ENCODE assay signal across 16 cellular contexts in the genomic region with DNA sequence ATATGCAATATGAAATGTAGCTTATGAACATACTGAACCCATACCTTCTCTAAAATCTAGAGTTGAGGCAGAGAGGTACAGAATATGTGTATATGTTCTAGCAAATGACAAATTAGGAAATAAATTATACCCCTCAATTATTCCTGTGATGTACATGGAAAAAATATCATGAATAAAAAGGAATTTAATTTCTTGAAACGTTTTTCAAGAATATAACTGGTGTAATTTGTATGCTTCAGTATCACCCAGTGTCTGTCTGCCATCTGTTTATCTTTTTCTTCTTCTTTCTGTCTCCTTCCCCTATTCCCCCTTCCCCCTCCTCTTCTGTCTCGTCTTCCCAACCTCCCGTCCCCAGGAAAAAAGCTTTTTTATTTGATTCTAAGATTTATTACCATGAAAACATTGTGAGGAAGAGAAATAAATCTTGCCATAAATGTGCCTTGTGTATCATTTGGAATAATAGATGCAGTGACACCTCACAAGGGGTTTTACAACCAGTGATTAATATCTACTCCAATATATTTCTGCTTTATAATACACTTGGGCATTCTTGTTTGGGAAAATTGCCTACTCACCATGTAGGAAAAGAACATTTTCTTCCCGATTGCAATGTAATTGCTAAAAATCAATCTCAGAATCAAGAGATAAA. TPM values are rescaled to one million over a fixed set of nuclear protein-coding genes. Genes with fewer than 3 reads are reported as not detected.
DNase-seq lines count a peak whose midpoint lies in the region; ATAC-seq, FAIRE-seq and TF ChIP-seq lines count a peak whose summit lies in the region.
"Had no signal": no experiment of that assay in that cellular context is flagged by ENCODE, and none has a peak within 500 bp of the region (broad histone marks: within the 10 kb centered on the region; RNA-seq: fewer than 3 reads in every experiment).

No MANE protein-coding gene starts in this region.

- H3K4me3 ChIP-seq in uterus = no peak overlapping the region
- H3K4me3 ChIP-seq: BLaER1, GM23248, HAP-1 had no signal

- no peak for TF ChIP-seq CTCF in uterus (IDR thresholded peaks at IDR 0.05)

- H3K27me3 ChIP-seq in uterus = no peaks in the 10 kb centered on the region
- H3K27me3 ChIP-seq: BLaER1 had no signal

- no peaks in the 10 kb centered on the region for H3K36me3 ChIP-seq in uterus
- H3K36me3 ChIP-seq: BLaER1, HAP-1 had no signal

- no peak for ATAC-seq in HG03439 (IDR thresholded peaks at IDR 0.05; ENCODE audit: unreplicated experiment)

- intact Hi-C loops in uterus (cut with DNase I; ENCODE audit: low total_unique reads) = no loop called here

- no peaks in the 10 kb centered on the region for H3K9me3 ChIP-seq in uterus
- H3K9me3 ChIP-seq: BLaER1, HAP-1 had no signal

- DNase-seq in GM12892 (ENCODE audit: insufficient read length) (no peak), NCI-H2227 (lab: John Stamatoyannopoulos, UW; ENCODE audit: unreplicated experiment) (peak; percentile 56), uterus (no peak), NCI-H2171 treated with DMSO at 0.1 percent for 48 hours (lab: John Stamatoyannopoulos, UW) (no peak), NCI-H524 treated with DMSO at 0.1 percent for 48 hours (lab: John Stamatoyannopoulos, UW) (no peak)
- DNase-seq: 8988T; CD4-positive, alpha-beta memory T cell; DMS79 treated with DMSO at 0.1 percent for 48 hours; GF-D8; GM23248; HFFc6 had no signal

- H3K4me1 ChIP-seq in uterus = no peaks in the 10 kb centered on the region
- H3K4me1 ChIP-seq: BLaER1, HAP-1 had no signal

- TF ChIP-seq POLR2A in GM12892 (IDR thresholded peaks at IDR 0.05; ENCODE audit: low read depth, low read length) (no peak), uterus (IDR thresholded peaks at IDR 0.05) (no peak)

- H3K27ac ChIP-seq in uterus = peak overlapping the region; percentile 35 to 59
- H3K27ac ChIP-seq: BLaER1, GM23248 had no signal

- FAIRE-seq in GM12892 (lab: Jason Lieb, UNC) (peak; percentile 40), endometrium (lab: Jason Lieb, UNC) (peak; percentile 78)
- FAIRE-seq: GM19239 had no signal

RNA-seq across cellular contexts. Expression of a gene that starts 12.1 kb away (rescaled TPM):
- polyA plus RNA-seq in GM12892 (2012; ENCODE audit: missing spikeins) = 6.5 TPM
- 10 to 100 TPM in 1 of 4 donors, 1 to 10 TPM in 3; 3.5 to 31.4 (median 6.7) TPM for total RNA-seq in uterus
